10 cellular contexts compared by ENCODE assay signal in genomic region chr10:128854965-128855364, GRCh38.
A peak's percentile ranks its signal among the peaks of the same experiment; 100 is the strongest.
DNase-seq lines count a peak whose midpoint lies in the region; ATAC-seq and TF ChIP-seq lines count a peak whose summit lies in the region.
"Had no signal": no experiment of that assay in that cellular context is flagged by ENCODE, and none has a peak within 500 bp of the region (broad histone marks: within the 10 kb centered on the region; RNA-seq: fewer than 3 reads in every experiment).

No MANE protein-coding gene starts in this region.

- H3K4me2 ChIP-seq in SK-N-SH = no peak overlapping the region
- no peak overlapping the region for H3K4me2 ChIP-seq in neuronal stem cell (ENCODE audit: insufficient read depth, low read length, poor library complexity, severe bottlenecking)

- H3K9me3 ChIP-seq in SK-N-SH (no peaks in the 10 kb centered on the region), cardiac muscle cell (ENCODE audit: low read depth) (no peaks in the 10 kb centered on the region), neuronal stem cell (replicated peaks in 1 of 2; ENCODE audit: control insufficient read depth in 2 of 2, insufficient read depth in 1 of 2, low read depth in 1 of 2, low read length in 2 of 2) (no peaks in the 10 kb centered on the region), T-helper 17 cell (ENCODE audit: control insufficient read depth, low read length, poor library complexity, severe bottlenecking) (peaks cover 2% of the 10 kb centered on the region)

- H4K91ac ChIP-seq in neuronal stem cell (ENCODE audit: low read depth, low read length, poor library complexity) = no peak overlapping the region

- no peaks in the 10 kb centered on the region for H3K27me3 Mint-ChIP-seq in activated naive CD4-positive, alpha-beta T cell treated with anti-CD3 and anti-CD28 coated beads, Interleukin-2, amount 10 ng/mL, durations not matched to agents 7 days and 5 days
- peaks cover 10% of the 10 kb centered on the region for H3K27me3 Mint-ChIP-seq in T-helper 17 cell

- TF ChIP-seq EP300 in SK-N-SH (IDR thresholded peaks at IDR 0.05; ENCODE audit: borderline replicate concordance in 1 of 2, low read depth in 1 of 2, low read length in 1 of 2) = no peak

- H3K4me1 ChIP-seq in SK-N-SH (ENCODE audit: control insufficient read depth in 1 of 2, insufficient read depth in 2 of 2, low read depth in 1 of 2, low read length in 1 of 2) = no peaks in the 10 kb centered on the region; a peak in 1 of 4 replicates
- no peaks in the 10 kb centered on the region for H3K4me1 ChIP-seq in cardiac muscle cell (ENCODE audit: low read depth)
- peaks cover 0 to 2% of the 10 kb centered on the region in 2 donors for H3K4me1 ChIP-seq in neuronal stem cell (ENCODE audit: control insufficient read depth in 2 of 2, insufficient read depth in 1 of 2, low read depth in 1 of 2, low read length in 2 of 2)

- H3K36me3 ChIP-seq in SK-N-SH (replicated peaks in 1 of 2; ENCODE audit: control insufficient read depth in 1 of 2, insufficient read depth in 2 of 2, low read length in 1 of 2) (no peaks in the 10 kb centered on the region), cardiac muscle cell (no peaks in the 10 kb centered on the region), neuronal stem cell (replicated peaks in 1 of 2; ENCODE audit: control insufficient read depth in 2 of 2, insufficient read depth in 2 of 2, low read length in 2 of 2) (no peaks in the 10 kb centered on the region)

- H3K79me2 ChIP-seq in SK-N-SH (ENCODE audit: insufficient read depth) = no peaks in the 10 kb centered on the region

- no peak for TF ChIP-seq RAD21 in SK-N-SH (IDR thresholded peaks at IDR 0.05; ENCODE audit: low read length)

- H3F3A ChIP-seq in SK-N-SH (replicated peaks; ENCODE audit: insufficient read depth) = no peaks in the 10 kb centered on the region

- H4K8ac ChIP-seq in neuronal stem cell (ENCODE audit: low read depth, low read length) = no peak overlapping the region

- H3K4me3 ChIP-seq in SK-N-SH (ENCODE audit: low read depth in 2 of 2, low read length in 1 of 2) (no peak overlapping the region), cardiac muscle cell (no peak overlapping the region), neuronal stem cell (ENCODE audit: low read length in 2 of 2) (no peak overlapping the region)
- H3K4me3 ChIP-seq: K562 had no signal

- H2AK5ac ChIP-seq in neuronal stem cell (ENCODE audit: low read depth, low read length) = no peak overlapping the region

- no peaks in the 10 kb centered on the region for H3K4me1 Mint-ChIP-seq in activated naive CD4-positive, alpha-beta T cell treated with anti-CD3 and anti-CD28 coated beads, Interleukin-2, amount 10 ng/mL, durations not matched to agents 7 days and 5 days
- no peaks in the 10 kb centered on the region for H3K4me1 Mint-ChIP-seq in T-helper 17 cell

- no peak overlapping the region for H3K4ac ChIP-seq in neuronal stem cell (ENCODE audit: low read length)

- H4K20me1 ChIP-seq in SK-N-SH (ENCODE audit: insufficient read depth) = no peaks in the 10 kb centered on the region

- no peak overlapping the region for H3K18ac ChIP-seq in neuronal stem cell (ENCODE audit: low read length)

- ATAC-seq in SK-N-SH treated with all-trans-retinoic acid at 6 μM for 48 hours (no peak), T-helper 17 cell (no peak)
- ATAC-seq: K562 had no signal

- H3K27me3 ChIP-seq in SK-N-SH (ENCODE audit: insufficient read depth) (no peaks in the 10 kb centered on the region), cardiac muscle cell (no peaks in the 10 kb centered on the region), neuronal stem cell (ENCODE audit: control insufficient read depth in 3 of 3, insufficient read depth in 3 of 3, low read depth in 1 of 3, low read length in 3 of 3) (no peaks in the 10 kb centered on the region)

- H3K9ac ChIP-seq in SK-N-SH (no peak overlapping the region), neuronal stem cell (ENCODE audit: low read depth, low read length, poor library complexity) (no peak overlapping the region)

- TF ChIP-seq CTCF in SK-N-SH (IDR thresholded peaks at IDR 0.05) (no peak), cardiac muscle cell (IDR thresholded peaks at IDR 0.05; ENCODE audit: low read depth, low read length) (no peak)

- WGBS in SK-N-SH (ENCODE audit: low lambda C conversion rate) = 10% methylated on average over 5 of the region's 5 CpGs
- no CpG with 5 or more reads among the region's 5 CpGs for WGBS in neuronal stem cell (ENCODE audit: extremely low coverage in 2 of 2, insufficient read length in 2 of 2, insufficient replicate concordance in 1 of 2), 2 donors

- H2BK12ac ChIP-seq in neuronal stem cell (ENCODE audit: low read length) = no peak overlapping the region

- no peaks in the 10 kb centered on the region for H3K9me2 ChIP-seq in SK-N-SH

- no peak overlapping the region for H3K4me3 Mint-ChIP-seq in activated naive CD4-positive, alpha-beta T cell treated with anti-CD3 and anti-CD28 coated beads, Interleukin-2, amount 10 ng/mL, durations not matched to agents 7 days and 5 days
- H3K4me3 Mint-ChIP-seq in T-helper 17 cell = no peak overlapping the region

- H3K27ac ChIP-seq in SK-N-SH (ENCODE audit: low read depth in 2 of 2, low read length in 1 of 2) (no peak overlapping the region), cardiac muscle cell (no peak overlapping the region), neuronal stem cell (replicated peaks; ENCODE audit: low read length) (no peak overlapping the region)

- H3K36me3 Mint-ChIP-seq in activated naive CD4-positive, alpha-beta T cell treated with anti-CD3 and anti-CD28 coated beads, Interleukin-2, amount 10 ng/mL, durations not matched to agents 7 days and 5 days = no peaks in the 10 kb centered on the region
- no peaks in the 10 kb centered on the region for H3K36me3 Mint-ChIP-seq in T-helper 17 cell (ENCODE audit: low read depth)

- no peak overlapping the region for H2BK120ac ChIP-seq in neuronal stem cell (ENCODE audit: low read depth, low read length)

- DNase-seq in SK-N-SH = no peak
- DNase-seq in cardiac muscle cell (ENCODE audit: low read depth in 1 of 2, low spot score in 1 of 2) = peak; percentile 62 to 92
- DNase-seq in neuronal stem cell (ENCODE audit: low spot score) = peak; percentile 37
- no peak for DNase-seq in AML-193 (lab: John Stamatoyannopoulos, UW)
- DNase-seq in SIG-M5 (lab: John Stamatoyannopoulos, UW) = no peak
- DNase-seq in activated naive CD4-positive, alpha-beta T cell treated with anti-CD3 and anti-CD28 coated beads, Interleukin-2, amount 10 ng/mL, durations not matched to agents 7 days and 5 days = no peak
- DNase-seq in T-helper 17 cell = no peak
- DNase-seq: effector CD4-positive, alpha-beta T cell had no signal

- H2BK5ac ChIP-seq in neuronal stem cell (ENCODE audit: low read length) = no peak overlapping the region

- CTCF ChIA-PET in SK-N-SH (lab: Yijun Ruan, JAX) = no interaction called here
- CTCF ChIA-PET in activated naive CD4-positive, alpha-beta T cell treated with anti-CD3 and anti-CD28 coated beads, Interleukin-2, amount 10 ng/mL, durations not matched to agents 7 days and 5 days (lab: Charles Lee) = no interaction called here

- H3K27ac Mint-ChIP-seq in activated naive CD4-positive, alpha-beta T cell treated with anti-CD3 and anti-CD28 coated beads, Interleukin-2, amount 10 ng/mL, durations not matched to agents 7 days and 5 days = no peak overlapping the region
- H3K27ac Mint-ChIP-seq in T-helper 17 cell = no peak overlapping the region

- no peaks in the 10 kb centered on the region for H3K9me3 Mint-ChIP-seq in activated naive CD4-positive, alpha-beta T cell treated with anti-CD3 and anti-CD28 coated beads, Interleukin-2, amount 10 ng/mL, durations not matched to agents 7 days and 5 days

- POLR2A ChIA-PET in SK-N-SH (lab: Yijun Ruan, JAX) = no interaction called here

- no peaks in the 10 kb centered on the region for H3K79me1 ChIP-seq in neuronal stem cell (ENCODE audit: low read depth, low read length)

- H2AFZ ChIP-seq in SK-N-SH (ENCODE audit: low read depth) (no peak overlapping the region), neuronal stem cell (ENCODE audit: low read length) (no peak overlapping the region)

- H2BK15ac ChIP-seq in neuronal stem cell (ENCODE audit: low read length) = no peak overlapping the region

- H3K23ac ChIP-seq in neuronal stem cell (ENCODE audit: low read depth, low read length, poor library complexity) = no peak overlapping the region

- H3K14ac ChIP-seq in neuronal stem cell (ENCODE audit: low read length) = no peak overlapping the region

TF ChIP-seq in SK-N-SH treated with all-trans-retinoic acid at 6 μM for 48 hours, 23 proteins besides CTCF, POLR2A, EP300 and RAD21:
- no peak for TF ChIP-seq ZNF565 (CRISPR knock-in tag; conservative IDR thresholded peaks at IDR 0.05; ENCODE audit: low read depth)
- 0 out of 2 replicates have a peak, but pooled peaks have one; percentile 29 for TF ChIP-seq ISL1 (CRISPR knock-in tag; IDR thresholded peaks at IDR 0.05)

TF ChIP-seq in SK-N-SH, 30 proteins besides CTCF, POLR2A, EP300 and RAD21 (continues in another document):
- TF ChIP-seq TCF12 (IDR thresholded peaks at IDR 0.05) (no peak), USF1 (IDR thresholded peaks at IDR 0.05; ENCODE audit: borderline replicate concordance, low read depth) (no peak), EZH2phosphoT487 (IDR thresholded peaks at IDR 0.05; ENCODE audit: borderline replicate concordance, low read depth) (no peak), YY1 (IDR thresholded peaks at IDR 0.05; ENCODE audit: low read depth) (no peak), USF2 (IDR thresholded peaks at IDR 0.05; ENCODE audit: borderline replicate concordance, low read depth, low read length) (no peak), SIN3A (IDR thresholded peaks at IDR 0.05; ENCODE audit: borderline replicate concordance, low read depth, low read length) (no peak), FOSL2 (IDR thresholded peaks at IDR 0.05; ENCODE audit: borderline replicate concordance, low read depth) (no peak), GATA2 (CRISPR knock-in tag; IDR thresholded peaks at IDR 0.05) (no peak), FOXM1 (IDR thresholded peaks at IDR 0.05; ENCODE audit: low read depth) (no peak), TAF1 (IDR thresholded peaks at IDR 0.05; ENCODE audit: borderline replicate concordance, low read depth, low read length) (no peak), SMC3 (IDR thresholded peaks at IDR 0.05; ENCODE audit: low read depth, low read length) (no peak)

Comparison
In these comparisons a context has a peak if more than half of its experiments do, and no peak if none do; other contexts are left out.
1. DNase-seq: peak in cardiac muscle cell (2 of 2) and neuronal stem cell (single experiment); none in SK-N-SH (single experiment), AML-193 (0 of 2), SIG-M5 (single experiment), activated naive CD4-positive, alpha-beta T cell treated with anti-CD3 and anti-CD28 coated beads, Interleukin-2, amount 10 ng/mL, durations not matched to agents 7 days and 5 days (single experiment) and T-helper 17 cell (0 of 3).